In the genomic region with DNA sequence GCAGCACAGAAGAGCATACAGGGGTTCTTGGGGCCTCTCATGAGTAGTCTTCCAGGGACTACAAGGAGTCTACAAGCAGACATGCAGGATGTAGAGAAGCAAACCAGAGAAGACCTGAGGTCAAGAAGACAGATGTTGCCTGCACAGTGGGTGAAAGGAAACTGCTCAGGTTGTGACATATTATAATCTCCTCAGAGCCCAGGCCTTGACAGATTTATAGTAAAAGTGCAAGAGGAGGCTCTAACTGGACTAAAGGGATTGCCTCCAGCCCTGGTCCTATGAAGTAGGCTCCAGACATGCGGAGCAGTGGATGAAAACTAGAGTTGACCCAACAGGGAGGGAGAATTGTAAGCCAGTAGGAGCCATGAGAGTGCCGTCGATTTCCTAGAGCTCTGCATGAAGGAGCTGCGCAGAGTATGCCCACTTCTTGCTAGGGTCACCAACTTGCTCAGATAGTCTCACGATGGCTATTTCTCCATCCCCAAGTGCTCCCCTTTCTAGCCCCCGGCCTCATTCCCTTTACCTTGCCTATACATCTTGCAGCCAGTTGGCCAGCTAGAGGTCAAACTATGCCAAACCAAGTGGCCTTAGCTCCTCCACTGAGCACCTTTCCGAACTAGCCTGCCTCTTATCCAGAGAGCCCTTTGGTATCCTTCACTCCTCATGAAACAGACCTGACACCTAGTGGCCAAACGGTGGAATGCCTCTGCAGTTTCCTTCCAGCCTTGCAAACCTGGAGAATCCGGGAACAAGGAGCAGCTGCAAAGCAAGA, we compare ENCODE assay signal across 8 cellular contexts. TPM values are rescaled to one million over a fixed set of nuclear protein-coding genes. Genes with fewer than 3 reads are reported as not detected.
DNase-seq lines count a peak whose midpoint lies in the region; ATAC-seq and TF ChIP-seq lines count a peak whose summit lies in the region.

No MANE protein-coding gene starts in this region.

- peaks cover 43% of the 10 kb centered on the region for H3K4me1 ChIP-seq in GM23248 (ENCODE audit: insufficient read depth)

- peak overlapping the region; percentile 87 for H3K27ac ChIP-seq in GM23248

- H3K79me2 ChIP-seq in GM23248 (ENCODE audit: insufficient read depth) = peaks cover 72% of the 10 kb centered on the region

- no peaks in the 10 kb centered on the region for H3K27me3 ChIP-seq in GM23248 (replicated peaks; ENCODE audit: insufficient read depth)

- peaks cover 89% of the 10 kb centered on the region for H3F3A ChIP-seq in GM23248 (ENCODE audit: insufficient read depth)

- H3K36me3 Mint-ChIP-seq in WTC11 = peaks cover 62% of the 10 kb centered on the region

- peak overlapping the region; percentile 65 for H3K9ac ChIP-seq in GM23248

- ATAC-seq in WTC11 (peak; percentile 96), GM19351 (IDR thresholded peaks at IDR 0.05; ENCODE audit: unreplicated experiment) (no peak)

- POLR2A ChIA-PET in WTC11 (lab: Charles Lee) = no interaction called here

- H3K36me3 ChIP-seq in GM23248 (ENCODE audit: low read depth) = peaks cover 75% of the 10 kb centered on the region

- WGBS in GM23248 (ENCODE audit: low coverage in 1 of 2, low lambda C conversion rate in 2 of 2, missing lambda C conversion rate in 2 of 2), 2 experiments = 49 to 55% methylated on average over 9 of the region's 9 CpGs

- H3K27ac Mint-ChIP-seq in WTC11 = no peak overlapping the region

- in situ Hi-C loops in GM23248 (cut with MboI) = loop anchor here (5.0 to 10.0 kb wide), 2 partner anchors 80 to 238 kb away; no protein-coding TSS in a partner anchor

- no peaks in the 10 kb centered on the region for H4K20me1 ChIP-seq in GM23248 (ENCODE audit: insufficient read depth)

- H3K4me3 ChIP-seq in AG10803 (ENCODE audit: low read length) (no peak overlapping the region), GM23248 (no peak overlapping the region)

- H3K9me2 ChIP-seq in GM23248 (ENCODE audit: insufficient read depth) = no peaks in the 10 kb centered on the region

- TF ChIP-seq CTCF in AG10803 (conservative IDR thresholded peaks at IDR 0.05; ENCODE audit: low read length) (peak; percentile 99), WTC11 (IDR thresholded peaks at IDR 0.05) (peak; percentile 82)

- H3K27me3 Mint-ChIP-seq in WTC11 (ENCODE audit: low read depth) = no peaks in the 10 kb centered on the region

- no peak overlapping the region for H2AFZ ChIP-seq in GM23248

- H3K4me3 Mint-ChIP-seq in WTC11 = no peak overlapping the region

- H3K4me1 Mint-ChIP-seq in WTC11 = no peaks in the 10 kb centered on the region

- H3K4me2 ChIP-seq in GM23248 (ENCODE audit: unreplicated experiment) = no peak overlapping the region

- H3K9me3 ChIP-seq in GM23248 (ENCODE audit: low read depth) = no peaks in the 10 kb centered on the region

- CTCF ChIA-PET in WTC11 (lab: Charles Lee) = interaction anchor here (0.6 to 11.2 kb wide), 83 partner anchors 9 to 431 kb away, joined by 3 to 378 read pairs (median 6); partner anchors contain the start of genes IPO9, NAV1 and PHLDA3

- no peaks in the 10 kb centered on the region for H3K9me3 Mint-ChIP-seq in WTC11

- DNase-seq in AG10803 (ENCODE audit: low read depth) (peak; percentile 85), GM23248 (peak; percentile 90), NCI-H2227 treated with DMSO at 0.1 percent for 48 hours (lab: John Stamatoyannopoulos, UW) (peak; percentile 70), WTC11 (ENCODE audit: low spot score) (peak; percentile 85), cerebellar cortex (ENCODE audit: low spot score) (peak; percentile 86), kidney glomerular epithelial cell (lab: John Stamatoyannopoulos, UW) (peak; percentile 88)
- peak; percentile 14 to 24 (median 18) for DNase-seq in stimulated activated CD4-positive, alpha-beta T cell treated with anti-CD3 and anti-CD28 coated beads, Interleukin-1b, Interleukin-23, amount 100 ng/mL, for 24 hours (ENCODE audit: low read depth in 4 of 4, low spot score in 1 of 4)

TF ChIP-seq in WTC11, 78 proteins besides CTCF, POLR2A, EP300 and RAD21 (continues in another document):
- TF ChIP-seq ARID4B (CRISPR knock-in tag; IDR thresholded peaks at IDR 0.05; ENCODE audit: borderline replicate concordance) (no peak), PRRX2 (CRISPR knock-in tag; IDR thresholded peaks at IDR 0.05) (no peak), ZNF317 (CRISPR knock-in tag; IDR thresholded peaks at IDR 0.05; ENCODE audit: borderline replicate concordance, low read depth) (no peak), RORB (CRISPR knock-in tag; IDR thresholded peaks at IDR 0.05) (no peak), ATF1 (CRISPR knock-in tag; IDR thresholded peaks at IDR 0.05) (no peak), CDX4 (CRISPR knock-in tag; IDR thresholded peaks at IDR 0.05; ENCODE audit: borderline replicate concordance) (no peak)
- TF ChIP-seq, protein P1, sequence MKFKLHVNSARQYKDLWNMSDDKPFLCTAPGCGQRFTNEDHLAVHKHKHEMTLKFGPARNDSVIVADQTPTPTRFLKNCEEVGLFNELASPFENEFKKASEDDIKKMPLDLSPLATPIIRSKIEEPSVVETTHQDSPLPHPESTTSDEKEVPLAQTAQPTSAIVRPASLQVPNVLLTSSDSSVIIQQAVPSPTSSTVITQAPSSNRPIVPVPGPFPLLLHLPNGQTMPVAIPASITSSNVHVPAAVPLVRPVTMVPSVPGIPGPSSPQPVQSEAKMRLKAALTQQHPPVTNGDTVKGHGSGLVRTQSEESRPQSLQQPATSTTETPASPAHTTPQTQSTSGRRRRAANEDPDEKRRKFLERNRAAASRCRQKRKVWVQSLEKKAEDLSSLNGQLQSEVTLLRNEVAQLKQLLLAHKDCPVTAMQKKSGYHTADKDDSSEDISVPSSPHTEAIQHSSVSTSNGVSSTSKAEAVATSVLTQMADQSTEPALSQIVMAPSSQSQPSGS (CRISPR knock-in tag; IDR thresholded peaks at IDR 0.05; ENCODE audit: borderline replicate concordance, low read depth) = no peak
- TF ChIP-seq, protein P2, sequence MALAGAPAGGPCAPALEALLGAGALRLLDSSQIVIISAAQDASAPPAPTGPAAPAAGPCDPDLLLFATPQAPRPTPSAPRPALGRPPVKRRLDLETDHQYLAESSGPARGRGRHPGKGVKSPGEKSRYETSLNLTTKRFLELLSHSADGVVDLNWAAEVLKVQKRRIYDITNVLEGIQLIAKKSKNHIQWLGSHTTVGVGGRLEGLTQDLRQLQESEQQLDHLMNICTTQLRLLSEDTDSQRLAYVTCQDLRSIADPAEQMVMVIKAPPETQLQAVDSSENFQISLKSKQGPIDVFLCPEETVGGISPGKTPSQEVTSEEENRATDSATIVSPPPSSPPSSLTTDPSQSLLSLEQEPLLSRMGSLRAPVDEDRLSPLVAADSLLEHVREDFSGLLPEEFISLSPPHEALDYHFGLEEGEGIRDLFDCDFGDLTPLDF (CRISPR knock-in tag; IDR thresholded peaks at IDR 0.05) = no peak
- TF ChIP-seq, protein P3, sequence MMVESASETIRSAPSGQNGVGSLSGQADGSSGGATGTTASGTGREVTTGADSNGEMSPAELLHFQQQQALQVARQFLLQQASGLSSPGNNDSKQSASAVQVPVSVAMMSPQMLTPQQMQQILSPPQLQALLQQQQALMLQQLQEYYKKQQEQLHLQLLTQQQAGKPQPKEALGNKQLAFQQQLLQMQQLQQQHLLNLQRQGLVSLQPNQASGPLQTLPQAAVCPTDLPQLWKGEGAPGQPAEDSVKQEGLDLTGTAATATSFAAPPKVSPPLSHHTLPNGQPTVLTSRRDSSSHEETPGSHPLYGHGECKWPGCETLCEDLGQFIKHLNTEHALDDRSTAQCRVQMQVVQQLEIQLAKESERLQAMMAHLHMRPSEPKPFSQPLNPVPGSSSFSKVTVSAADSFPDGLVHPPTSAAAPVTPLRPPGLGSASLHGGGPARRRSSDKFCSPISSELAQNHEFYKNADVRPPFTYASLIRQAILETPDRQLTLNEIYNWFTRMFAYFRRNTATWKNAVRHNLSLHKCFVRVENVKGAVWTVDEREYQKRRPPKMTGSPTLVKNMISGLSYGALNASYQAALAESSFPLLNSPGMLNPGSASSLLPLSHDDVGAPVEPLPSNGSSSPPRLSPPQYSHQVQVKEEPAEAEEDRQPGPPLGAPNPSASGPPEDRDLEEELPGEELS (CRISPR knock-in tag; IDR thresholded peaks at IDR 0.05) = no peak

RNA-seq across cellular contexts. Expression of gene IPO9, which starts 36.2 kb away (rescaled TPM):
- total RNA-seq in GM23248 (2014; rRNA removed; shearing (Covaris generic)) = 17.6 and 18.3 TPM in 2 replicates
- 52.4 and 53.8 TPM in 2 replicates for polyA plus RNA-seq in GM23248 (2016; fragmentation: Nextera tagmentation; extraction: Ambion mirVana)
- 94.1 to 98.6 TPM (median 97.2 TPM) in 3 replicates for total RNA-seq in WTC11 (2021)

Comparison
In these comparisons a context has a peak if more than half of its experiments do, and no peak if none do; other contexts are left out.
1. DNase-seq: peak in every context shown above with its lines; median percentile 90 in GM23248; 88 in kidney glomerular epithelial cell; 86 in cerebellar cortex; 85 in AG10803; 85 in WTC11; 70 in NCI-H2227 treated with DMSO at 0.1 percent for 48 hours; 18 in stimulated activated CD4-positive, alpha-beta T cell treated with anti-CD3 and anti-CD28 coated beads, Interleukin-1b, Interleukin-23, amount 100 ng/mL, for 24 hours.